In the genomic region with DNA sequence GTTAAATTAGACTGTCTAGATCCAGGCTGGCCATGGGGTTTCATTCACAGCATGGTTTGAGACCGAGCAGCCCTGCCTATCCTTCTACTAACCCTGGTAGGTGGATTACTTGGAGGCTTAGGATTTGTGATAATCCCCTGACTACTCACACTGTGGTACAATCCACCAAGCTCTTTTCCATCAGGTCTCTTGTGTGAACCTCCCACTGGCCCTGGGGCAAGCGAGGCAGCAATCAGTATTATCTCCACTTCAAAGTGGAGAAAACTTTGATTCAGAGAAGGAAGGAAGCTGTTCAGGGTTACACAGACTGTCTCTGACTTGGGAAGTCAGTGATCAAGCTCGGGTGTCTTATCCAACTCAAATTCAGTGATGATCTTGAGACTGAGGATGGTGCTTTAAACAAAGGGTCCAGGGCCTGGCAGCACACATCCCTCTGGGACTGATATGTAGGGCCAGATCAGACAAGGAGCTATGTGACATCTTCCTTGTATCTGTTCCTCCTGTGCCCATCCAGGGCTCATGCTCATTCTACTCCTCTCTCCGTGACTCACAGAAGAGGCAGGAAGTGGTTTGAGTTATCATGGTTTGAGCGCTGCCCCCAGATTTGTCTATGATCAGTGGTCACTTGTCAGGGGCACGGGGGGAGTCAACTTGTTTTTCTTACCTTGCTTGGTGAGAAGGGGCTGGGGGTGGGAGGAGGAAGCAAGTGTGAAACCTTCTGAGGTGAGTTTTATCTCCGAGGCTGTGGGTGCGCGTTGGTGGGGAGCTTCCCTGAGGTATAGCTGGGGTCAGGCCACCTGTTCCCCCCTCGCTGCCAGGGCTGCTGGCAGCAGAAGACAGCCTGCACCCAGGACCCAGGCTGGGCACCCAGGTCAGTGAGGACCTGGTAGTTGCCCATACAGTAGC, we compare ENCODE assay signal across 1 cellular context.
TF ChIP-seq lines count a peak whose summit lies in the region.

No MANE protein-coding gene starts in this region.

TF ChIP-seq in GM12878, 131 proteins besides CTCF, POLR2A, EP300 and RAD21 (continued from another document):
- TF ChIP-seq, protein P1, sequence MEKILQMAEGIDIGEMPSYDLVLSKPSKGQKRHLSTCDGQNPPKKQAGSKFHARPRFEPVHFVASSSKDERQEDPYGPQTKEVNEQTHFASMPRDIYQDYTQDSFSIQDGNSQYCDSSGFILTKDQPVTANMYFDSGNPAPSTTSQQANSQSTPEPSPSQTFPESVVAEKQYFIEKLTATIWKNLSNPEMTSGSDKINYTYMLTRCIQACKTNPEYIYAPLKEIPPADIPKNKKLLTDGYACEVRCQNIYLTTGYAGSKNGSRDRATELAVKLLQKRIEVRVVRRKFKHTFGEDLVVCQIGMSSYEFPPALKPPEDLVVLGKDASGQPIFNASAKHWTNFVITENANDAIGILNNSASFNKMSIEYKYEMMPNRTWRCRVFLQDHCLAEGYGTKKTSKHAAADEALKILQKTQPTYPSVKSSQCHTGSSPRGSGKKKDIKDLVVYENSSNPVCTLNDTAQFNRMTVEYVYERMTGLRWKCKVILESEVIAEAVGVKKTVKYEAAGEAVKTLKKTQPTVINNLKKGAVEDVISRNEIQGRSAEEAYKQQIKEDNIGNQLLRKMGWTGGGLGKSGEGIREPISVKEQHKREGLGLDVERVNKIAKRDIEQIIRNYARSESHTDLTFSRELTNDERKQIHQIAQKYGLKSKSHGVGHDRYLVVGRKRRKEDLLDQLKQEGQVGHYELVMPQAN (conservative IDR thresholded peaks at IDR 0.05), result no peak
- peak; percentile 89 for TF ChIP-seq NBN (IDR thresholded peaks at IDR 0.05)
- TF ChIP-seq DPF2 (IDR thresholded peaks at IDR 0.05), result peak; percentile 97
- TF ChIP-seq, protein P2, sequence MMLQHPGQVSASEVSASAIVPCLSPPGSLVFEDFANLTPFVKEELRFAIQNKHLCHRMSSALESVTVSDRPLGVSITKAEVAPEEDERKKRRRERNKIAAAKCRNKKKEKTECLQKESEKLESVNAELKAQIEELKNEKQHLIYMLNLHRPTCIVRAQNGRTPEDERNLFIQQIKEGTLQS (IDR thresholded peaks at IDR 0.05; ENCODE audit: borderline replicate concordance, extremely low read depth, low read depth, low read length), result no peak
- TF ChIP-seq, protein P3, sequence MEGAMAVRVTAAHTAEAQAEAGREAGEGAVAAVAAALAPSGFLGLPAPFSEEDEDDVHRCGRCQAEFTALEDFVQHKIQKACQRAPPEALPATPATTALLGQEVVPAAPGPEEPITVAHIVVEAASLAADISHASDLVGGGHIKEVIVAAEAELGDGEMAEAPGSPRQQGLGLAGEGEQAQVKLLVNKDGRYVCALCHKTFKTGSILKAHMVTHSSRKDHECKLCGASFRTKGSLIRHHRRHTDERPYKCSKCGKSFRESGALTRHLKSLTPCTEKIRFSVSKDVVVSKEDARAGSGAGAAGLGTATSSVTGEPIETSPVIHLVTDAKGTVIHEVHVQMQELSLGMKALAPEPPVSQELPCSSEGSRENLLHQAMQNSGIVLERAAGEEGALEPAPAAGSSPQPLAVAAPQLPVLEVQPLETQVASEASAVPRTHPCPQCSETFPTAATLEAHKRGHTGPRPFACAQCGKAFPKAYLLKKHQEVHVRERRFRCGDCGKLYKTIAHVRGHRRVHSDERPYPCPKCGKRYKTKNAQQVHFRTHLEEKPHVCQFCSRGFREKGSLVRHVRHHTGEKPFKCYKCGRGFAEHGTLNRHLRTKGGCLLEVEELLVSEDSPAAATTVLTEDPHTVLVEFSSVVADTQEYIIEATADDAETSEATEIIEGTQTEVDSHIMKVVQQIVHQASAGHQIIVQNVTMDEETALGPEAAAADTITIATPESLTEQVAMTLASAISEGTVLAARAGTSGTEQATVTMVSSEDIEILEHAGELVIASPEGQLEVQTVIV (IDR thresholded peaks at IDR 0.05; ENCODE audit: borderline replicate concordance, partially characterized antibody), result no peak
- TF ChIP-seq ZNF207 (IDR thresholded peaks at IDR 0.05; ENCODE audit: borderline replicate concordance), result peak; percentile 17; the same call in 1 of the 2 replicates
- TF ChIP-seq, protein P4, sequence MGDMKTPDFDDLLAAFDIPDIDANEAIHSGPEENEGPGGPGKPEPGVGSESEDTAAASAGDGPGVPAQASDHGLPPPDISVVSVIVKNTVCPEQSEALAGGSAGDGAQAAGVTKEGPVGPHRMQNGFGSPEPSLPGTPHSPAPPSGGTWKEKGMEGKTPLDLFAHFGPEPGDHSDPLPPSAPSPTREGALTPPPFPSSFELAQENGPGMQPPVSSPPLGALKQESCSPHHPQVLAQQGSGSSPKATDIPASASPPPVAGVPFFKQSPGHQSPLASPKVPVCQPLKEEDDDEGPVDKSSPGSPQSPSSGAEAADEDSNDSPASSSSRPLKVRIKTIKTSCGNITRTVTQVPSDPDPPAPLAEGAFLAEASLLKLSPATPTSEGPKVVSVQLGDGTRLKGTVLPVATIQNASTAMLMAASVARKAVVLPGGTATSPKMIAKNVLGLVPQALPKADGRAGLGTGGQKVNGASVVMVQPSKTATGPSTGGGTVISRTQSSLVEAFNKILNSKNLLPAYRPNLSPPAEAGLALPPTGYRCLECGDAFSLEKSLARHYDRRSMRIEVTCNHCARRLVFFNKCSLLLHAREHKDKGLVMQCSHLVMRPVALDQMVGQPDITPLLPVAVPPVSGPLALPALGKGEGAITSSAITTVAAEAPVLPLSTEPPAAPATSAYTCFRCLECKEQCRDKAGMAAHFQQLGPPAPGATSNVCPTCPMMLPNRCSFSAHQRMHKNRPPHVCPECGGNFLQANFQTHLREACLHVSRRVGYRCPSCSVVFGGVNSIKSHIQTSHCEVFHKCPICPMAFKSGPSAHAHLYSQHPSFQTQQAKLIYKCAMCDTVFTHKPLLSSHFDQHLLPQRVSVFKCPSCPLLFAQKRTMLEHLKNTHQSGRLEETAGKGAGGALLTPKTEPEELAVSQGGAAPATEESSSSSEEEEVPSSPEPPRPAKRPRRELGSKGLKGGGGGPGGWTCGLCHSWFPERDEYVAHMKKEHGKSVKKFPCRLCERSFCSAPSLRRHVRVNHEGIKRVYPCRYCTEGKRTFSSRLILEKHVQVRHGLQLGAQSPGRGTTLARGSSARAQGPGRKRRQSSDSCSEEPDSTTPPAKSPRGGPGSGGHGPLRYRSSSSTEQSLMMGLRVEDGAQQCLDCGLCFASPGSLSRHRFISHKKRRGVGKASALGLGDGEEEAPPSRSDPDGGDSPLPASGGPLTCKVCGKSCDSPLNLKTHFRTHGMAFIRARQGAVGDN (IDR thresholded peaks at IDR 0.05), result peak; percentile 60; the same call in 1 of the 2 replicates
- peak; percentile 14; the same call in 1 of the 2 replicates for TF ChIP-seq SMARCA5 (IDR thresholded peaks at IDR 0.05)
- no peak for TF ChIP-seq MYB (IDR thresholded peaks at IDR 0.05; ENCODE audit: borderline replicate concordance, low read depth, low read length)
- no peak for TF ChIP-seq SUPT20H (IDR thresholded peaks at IDR 0.05; ENCODE audit: borderline replicate concordance, control insufficient read depth, low read depth, low read length)
- peak; percentile 80; the same call in 1 of the 2 replicates for TF ChIP-seq CBX5 (IDR thresholded peaks at IDR 0.05; ENCODE audit: low read depth)
- TF ChIP-seq ETV6 (conservative IDR thresholded peaks at IDR 0.05 in 1 of 2, IDR thresholded peaks at IDR 0.05 in 1 of 2; ENCODE audit: borderline replicate concordance in 1 of 2, low read depth in 1 of 2), result peak in 1 of 2 experiments; percentile 41; a peak in 1 of 4 replicates
- 0 out of 2 replicates have a peak, but pooled peaks have one; percentile 62 for TF ChIP-seq MEF2A (IDR thresholded peaks at IDR 0.05; ENCODE audit: insufficient read depth, low read depth, low read length)
- TF ChIP-seq RCOR1 (conservative IDR thresholded peaks at IDR 0.05; ENCODE audit: low read depth, low read length), result no peak
- TF ChIP-seq ZNF24 (IDR thresholded peaks at IDR 0.05), result no peak
- TF ChIP-seq, protein P5, sequence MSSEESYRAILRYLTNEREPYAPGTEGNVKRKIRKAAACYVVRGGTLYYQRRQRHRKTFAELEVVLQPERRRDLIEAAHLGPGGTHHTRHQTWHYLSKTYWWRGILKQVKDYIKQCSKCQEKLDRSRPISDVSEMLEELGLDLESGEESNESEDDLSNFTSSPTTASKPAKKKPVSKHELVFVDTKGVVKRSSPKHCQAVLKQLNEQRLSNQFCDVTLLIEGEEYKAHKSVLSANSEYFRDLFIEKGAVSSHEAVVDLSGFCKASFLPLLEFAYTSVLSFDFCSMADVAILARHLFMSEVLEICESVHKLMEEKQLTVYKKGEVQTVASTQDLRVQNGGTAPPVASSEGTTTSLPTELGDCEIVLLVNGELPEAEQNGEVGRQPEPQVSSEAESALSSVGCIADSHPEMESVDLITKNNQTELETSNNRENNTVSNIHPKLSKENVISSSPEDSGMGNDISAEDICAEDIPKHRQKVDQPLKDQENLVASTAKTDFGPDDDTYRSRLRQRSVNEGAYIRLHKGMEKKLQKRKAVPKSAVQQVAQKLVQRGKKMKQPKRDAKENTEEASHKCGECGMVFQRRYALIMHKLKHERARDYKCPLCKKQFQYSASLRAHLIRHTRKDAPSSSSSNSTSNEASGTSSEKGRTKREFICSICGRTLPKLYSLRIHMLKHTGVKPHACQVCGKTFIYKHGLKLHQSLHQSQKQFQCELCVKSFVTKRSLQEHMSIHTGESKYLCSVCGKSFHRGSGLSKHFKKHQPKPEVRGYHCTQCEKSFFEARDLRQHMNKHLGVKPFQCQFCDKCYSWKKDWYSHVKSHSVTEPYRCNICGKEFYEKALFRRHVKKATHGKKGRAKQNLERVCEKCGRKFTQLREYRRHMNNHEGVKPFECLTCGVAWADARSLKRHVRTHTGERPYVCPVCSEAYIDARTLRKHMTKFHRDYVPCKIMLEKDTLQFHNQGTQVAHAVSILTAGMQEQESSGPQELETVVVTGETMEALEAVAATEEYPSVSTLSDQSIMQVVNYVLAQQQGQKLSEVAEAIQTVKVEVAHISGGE (CRISPR knock-in tag; IDR thresholded peaks at IDR 0.05), result no peak
- no peak for TF ChIP-seq NRF1 (conservative IDR thresholded peaks at IDR 0.05; ENCODE audit: low read depth, low read length)
- no peak; the same call in none of the 2 replicates for TF ChIP-seq CREM (IDR thresholded peaks at IDR 0.05; ENCODE audit: low read depth)
- TF ChIP-seq LARP7 (IDR thresholded peaks at IDR 0.05), result no peak
- no peak for TF ChIP-seq FOS (IDR thresholded peaks at IDR 0.05; ENCODE audit: borderline replicate concordance, extremely low read depth, insufficient read length)
TF ChIP-seq in GM12878: peak in this region for 54.
